Comparison of ENCODE assay signal across 15 cellular contexts in genomic region chr10:132674311-132674710, GRCh38.
DNase-seq lines count a peak whose midpoint lies in the region; ATAC-seq and TF ChIP-seq lines count a peak whose summit lies in the region.
"Had no signal": no experiment of that assay in that cellular context is flagged by ENCODE, and none has a peak within 500 bp of the region (broad histone marks: within the 10 kb centered on the region; RNA-seq: fewer than 3 reads in every experiment).

No MANE protein-coding gene starts in this region.

- H2BK5ac ChIP-seq in H9 (ENCODE audit: insufficient read length, low read length) = no peak overlapping the region

- H3K27me3 Mint-ChIP-seq in H9 (ENCODE audit: low read depth) = no peaks in the 10 kb centered on the region; the same call in none of the 2 replicates
- no peaks in the 10 kb centered on the region for H3K27me3 Mint-ChIP-seq in WTC11 (ENCODE audit: low read depth)
- H3K27me3 Mint-ChIP-seq: CD4-positive, CD25-positive, alpha-beta regulatory T cell had no signal

- no peak overlapping the region for H3K14ac ChIP-seq in H9 (ENCODE audit: insufficient read depth, low read length)

- no peak overlapping the region for H3K4me3 ChIP-seq in left lung
- no peak overlapping the region for H3K4me3 ChIP-seq in spleen

- no peak overlapping the region for H3K4ac ChIP-seq in H9 (ENCODE audit: low read depth, low read length)

- no peak overlapping the region for H3T11ph ChIP-seq in H9 (ENCODE audit: low read length)

- no peak overlapping the region for H2BK12ac ChIP-seq in H9 (ENCODE audit: insufficient read length, low read depth, low read length)

- no peak overlapping the region for H3K9ac ChIP-seq in H9 (ENCODE audit: extremely low read depth, insufficient read length, low read length)

- no peak overlapping the region for H4K8ac ChIP-seq in H9 (replicated peaks; ENCODE audit: insufficient read length, low read depth, low read length)

- peaks cover 0 to 9% (median 7%) of the 10 kb centered on the region in 3 experiments; a peak in 4 of 7 replicates for H3K36me3 Mint-ChIP-seq in H9 (ENCODE audit: insufficient read depth in 1 of 3, low read depth in 3 of 3)
- H3K36me3 Mint-ChIP-seq in WTC11 = peaks cover 12% of the 10 kb centered on the region

- peaks cover 3 to 6% of the 10 kb centered on the region in 2 experiments; a peak in 2 of 4 replicates for H3K4me1 Mint-ChIP-seq in H9
- no peaks in the 10 kb centered on the region for H3K4me1 Mint-ChIP-seq in WTC11

- H2BK20ac ChIP-seq in H9 (ENCODE audit: low read depth, low read length, poor library complexity, severe bottlenecking) = no peak overlapping the region

- H3K9me3 ChIP-seq in H9 (ENCODE audit: control insufficient read depth, low read depth, low read length) (no peaks in the 10 kb centered on the region), left lung (no peaks in the 10 kb centered on the region), spleen (no peaks in the 10 kb centered on the region)
- H3K9me3 ChIP-seq: Caco-2 had no signal

- no peaks in the 10 kb centered on the region for H3K79me1 ChIP-seq in H9 (ENCODE audit: insufficient read depth, low read depth, low read length, poor library complexity, severe bottlenecking)

- H3K27ac Mint-ChIP-seq in H9 = no peak overlapping the region
- H3K27ac Mint-ChIP-seq in WTC11 = no peak overlapping the region

- H3K27me3 ChIP-seq in H9 (ENCODE audit: insufficient read depth, low read length) (no peaks in the 10 kb centered on the region), left lung (no peaks in the 10 kb centered on the region), spleen (replicated peaks in 1 of 7) (no peaks in the 10 kb centered on the region)

- no peak for TF ChIP-seq POLR2A in spleen (IDR thresholded peaks at IDR 0.05)

- no peak overlapping the region for H3K4me2 ChIP-seq in H9 (ENCODE audit: insufficient read depth, insufficient read length, low read length)

- H4K20me1 ChIP-seq in H9 (ENCODE audit: control insufficient read depth, insufficient read depth, insufficient read length) = no peaks in the 10 kb centered on the region

- H3K36me3 ChIP-seq in left lung (no peaks in the 10 kb centered on the region), spleen (peaks cover 0 to 43% (median 0%) of the 10 kb centered on the region in 6 donors)

- TF ChIP-seq CTCF in H9 (conservative IDR thresholded peaks at IDR 0.05) = no peak
- no peak for TF ChIP-seq CTCF in WTC11 (IDR thresholded peaks at IDR 0.05)
- no peak for TF ChIP-seq CTCF in left lung (IDR thresholded peaks at IDR 0.05)
- no peak for TF ChIP-seq CTCF in spleen (IDR thresholded peaks at IDR 0.05 in 8 of 11, conservative IDR thresholded peaks at IDR 0.05 in 3 of 11)

- no peak overlapping the region for H2AK5ac ChIP-seq in H9 (ENCODE audit: insufficient read length, low read length)

- ATAC-seq in WTC11 = no peak
- no peak for ATAC-seq in left lung
- ATAC-seq in GM18498 (IDR thresholded peaks at IDR 0.05; ENCODE audit: unreplicated experiment) = no peak
- no peak for ATAC-seq in GM21723 (IDR thresholded peaks at IDR 0.05; ENCODE audit: unreplicated experiment)

- H3K27ac ChIP-seq in H9 (ENCODE audit: insufficient read length, low read depth, low read length) (no peak overlapping the region), left lung (no peak overlapping the region), spleen (no peak overlapping the region)

- no peaks in the 10 kb centered on the region for H3K79me2 ChIP-seq in H9 (ENCODE audit: insufficient read depth, low read length)

- no peak overlapping the region for H2BK120ac ChIP-seq in H9 (ENCODE audit: low read depth, low read length, poor library complexity, severe bottlenecking)

- CTCF ChIA-PET in WTC11 (lab: Charles Lee) = no interaction called here

- no peak overlapping the region for H4K5ac ChIP-seq in H9 (ENCODE audit: insufficient read length, low read depth, low read length)

- H3K4me3 Mint-ChIP-seq in H9 (no peak overlapping the region), WTC11 (no peak overlapping the region)
- H3K4me3 Mint-ChIP-seq: CD4-positive, CD25-positive, alpha-beta regulatory T cell had no signal

- H3K23me2 ChIP-seq in H9 (ENCODE audit: insufficient read length, low read depth, low read length, poor library complexity, severe bottlenecking) = no peaks in the 10 kb centered on the region

- POLR2A ChIA-PET in WTC11 (lab: Charles Lee) = no interaction called here

- H3K18ac ChIP-seq in H9 (ENCODE audit: insufficient read length, low read depth, low read length) = no peak overlapping the region

- no peak overlapping the region for H3K56ac ChIP-seq in H9 (ENCODE audit: insufficient read length, low read depth, low read length)

- no peaks in the 10 kb centered on the region for H3K4me1 ChIP-seq in H9 (ENCODE audit: insufficient read depth, low read length)
- H3K4me1 ChIP-seq in left lung = no peaks in the 10 kb centered on the region
- H3K4me1 ChIP-seq in spleen = no peaks in the 10 kb centered on the region
- H3K4me1 ChIP-seq: Caco-2 had no signal

- no peak overlapping the region for H2BK15ac ChIP-seq in H9 (ENCODE audit: low read depth, low read length)

- H3K9me3 Mint-ChIP-seq in H9 = peaks cover 5 to 7% of the 10 kb centered on the region in 2 experiments; a peak in 2 of 5 replicates
- peaks cover 20% of the 10 kb centered on the region for H3K9me3 Mint-ChIP-seq in WTC11
- H3K9me3 Mint-ChIP-seq: CD4-positive, CD25-positive, alpha-beta regulatory T cell had no signal

- no peak overlapping the region for H4K91ac ChIP-seq in H9 (ENCODE audit: insufficient read length, low read depth, low read length)

- no peak overlapping the region for H3K23ac ChIP-seq in H9 (ENCODE audit: insufficient read length, low read depth, low read length)

- H2AFZ ChIP-seq in H9 (ENCODE audit: low read length) = no peak overlapping the region

- WGBS in H9 (ENCODE audit: extremely low coverage, insufficient read length, low lambda C conversion rate) = no CpG with 5 or more reads among the region's 9 CpGs
- WGBS in spleen, 5 donors = 88 to 96% (median 94%) methylated on average over 9 of the region's 9 CpGs

- peak; percentile 3 for DNase-seq in H9
- DNase-seq in WTC11 (ENCODE audit: low spot score) = peak; percentile 2
- peak; percentile 18 to 30 for DNase-seq in left lung
- peak; percentile 38 for DNase-seq in spleen
- no peak for DNase-seq in superior temporal gyrus (ENCODE audit: extremely low spot score)
- DNase-seq: ACHN; CD4-positive, CD25-positive, alpha-beta regulatory T cell; H7; NCI-H187; NCI-H226; NCI-H524 treated with DMSO at 0.1 percent for 48 hours; SIG-M5 had no signal

- intact Hi-C loops in left lung (cut with DNase I) = no loop called here
- intact Hi-C loops in spleen (cut with DNase I; ENCODE audit: low total_unique reads) = no loop called here

TF ChIP-seq in WTC11, 78 proteins besides CTCF, POLR2A, EP300 and RAD21 (continues in another document):
- TF ChIP-seq ZNF671 (CRISPR knock-in tag; IDR thresholded peaks at IDR 0.05) = no peak
- TF ChIP-seq SMAD4 (CRISPR knock-in tag; IDR thresholded peaks at IDR 0.05) = no peak
- no peak for TF ChIP-seq ARID4B (CRISPR knock-in tag; IDR thresholded peaks at IDR 0.05; ENCODE audit: borderline replicate concordance)
- no peak for TF ChIP-seq MXD4 (CRISPR knock-in tag; IDR thresholded peaks at IDR 0.05; ENCODE audit: borderline replicate concordance)
- TF ChIP-seq ZNF138 (CRISPR knock-in tag; conservative IDR thresholded peaks at IDR 0.05) = no peak
- TF ChIP-seq HMGXB4 (CRISPR knock-in tag; IDR thresholded peaks at IDR 0.05) = no peak
- no peak for TF ChIP-seq PRRX2 (CRISPR knock-in tag; IDR thresholded peaks at IDR 0.05)
- TF ChIP-seq SOX15 (CRISPR knock-in tag; IDR thresholded peaks at IDR 0.05) = no peak
- no peak for TF ChIP-seq TP53 (CRISPR knock-in tag; IDR thresholded peaks at IDR 0.05)
- TF ChIP-seq ZNF219 (CRISPR knock-in tag; IDR thresholded peaks at IDR 0.05; ENCODE audit: borderline replicate concordance) = no peak
